Comparison of ENCODE assay signal across 1 cellular context in the genomic region with DNA sequence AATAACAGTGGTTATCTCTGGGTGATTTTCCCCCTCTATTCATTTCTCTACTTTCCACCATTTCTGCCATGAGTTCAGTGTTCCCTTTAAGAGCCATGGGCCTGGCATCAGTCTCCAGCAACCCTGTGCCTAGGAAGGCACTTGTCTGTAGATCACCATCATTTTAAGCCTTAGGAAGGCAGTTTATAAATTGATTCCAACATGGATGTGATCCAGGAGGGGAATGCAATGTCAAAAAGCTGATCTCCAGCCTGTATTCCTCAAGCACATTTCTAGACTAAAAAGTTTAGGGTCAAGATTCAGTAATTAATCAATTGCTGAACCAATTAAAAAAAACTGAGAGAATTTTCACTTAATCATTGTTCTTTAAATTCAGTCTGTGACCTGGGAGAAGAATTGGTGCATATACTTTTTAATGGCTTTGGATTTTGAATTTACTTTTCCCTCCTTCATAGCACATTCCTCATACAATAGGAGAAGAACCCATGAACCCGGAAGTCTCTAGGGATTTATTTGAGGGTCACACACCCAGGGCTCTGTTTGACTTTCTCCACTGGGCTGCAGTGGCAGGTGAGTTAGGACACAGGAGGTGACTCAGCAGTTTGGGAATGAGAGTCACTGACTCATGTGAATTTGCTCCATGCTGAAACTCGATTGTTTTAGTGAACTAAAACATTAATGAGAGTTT.
TF ChIP-seq lines count a peak whose summit lies in the region.

No MANE protein-coding gene starts in this region.

TF ChIP-seq in HCT116, 20 proteins besides CTCF, POLR2A, EP300 and RAD21 (continued from another document):
- TF ChIP-seq POLR2AphosphoS5 (IDR thresholded peaks at IDR 0.05; ENCODE audit: low read depth, low read length) (peak; percentile 28; the same call in 1 of the 2 replicates), CBX3 (IDR thresholded peaks at IDR 0.05; ENCODE audit: low read depth) (peak; percentile 62; the same call in 1 of the 2 replicates), JUND (IDR thresholded peaks at IDR 0.05) (peak; percentile 82), EGR1 (IDR thresholded peaks at IDR 0.05; ENCODE audit: low read depth) (no peak)
